In the genomic region with DNA sequence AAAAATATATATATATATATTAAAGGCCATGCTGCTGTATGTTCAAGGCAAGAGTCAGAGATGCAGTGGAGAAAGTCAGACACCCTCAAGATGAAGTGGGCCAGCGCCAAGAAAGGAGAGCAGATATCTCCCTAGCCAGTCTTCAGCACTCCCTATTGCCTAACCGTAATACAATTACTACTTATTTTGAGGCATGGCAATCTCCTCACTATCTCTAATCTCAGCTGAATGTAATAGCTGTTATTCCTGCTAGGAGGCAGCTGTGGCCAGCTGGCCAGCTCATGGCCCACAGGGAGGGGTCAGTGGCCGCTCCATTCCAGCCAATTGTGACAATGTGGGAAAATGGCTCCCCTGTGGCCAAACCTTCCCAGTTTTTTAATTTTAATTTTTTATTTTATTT, we compare ENCODE assay signal across 15 cellular contexts.
"Had no signal": no experiment of that assay in that cellular context is flagged by ENCODE, and none has a peak within 500 bp of the region (broad histone marks: within the 10 kb centered on the region; RNA-seq: fewer than 3 reads in every experiment).

No MANE protein-coding gene starts in this region.

- H3K27ac ChIP-seq: coronary artery, tibial artery had no signal

- H3K9me3 ChIP-seq: tibial artery had no signal

- H3K9me3 Mint-ChIP-seq: activated naive CD8-positive, alpha-beta T cell treated with anti-CD3 and anti-CD28 coated beads for 36 hours; memory B cell had no signal

- H3K4me3 Mint-ChIP-seq: activated naive CD8-positive, alpha-beta T cell treated with anti-CD3 and anti-CD28 coated beads for 36 hours; memory B cell; natural killer cell treated with Interleukin-12 subunit alpha and Interleukin-12 subunit beta and Interleukin-15 and Interleukin-18, amount 100 ng/mL, for 72 hours had no signal

- H3K27ac Mint-ChIP-seq: activated naive CD8-positive, alpha-beta T cell treated with anti-CD3 and anti-CD28 coated beads for 36 hours; memory B cell had no signal

- H3K4me1 Mint-ChIP-seq: activated naive CD8-positive, alpha-beta T cell treated with anti-CD3 and anti-CD28 coated beads for 36 hours had no signal

- H3K4me3 ChIP-seq: coronary artery, tibial artery had no signal

- H3K27me3 Mint-ChIP-seq: activated naive CD8-positive, alpha-beta T cell treated with anti-CD3 and anti-CD28 coated beads for 36 hours; memory B cell; natural killer cell treated with Interleukin-12 subunit alpha and Interleukin-12 subunit beta and Interleukin-15 and Interleukin-18, amount 100 ng/mL, for 72 hours had no signal

- H3K27me3 ChIP-seq: tibial artery had no signal

- ATAC-seq: natural killer cell treated with Interleukin-12 subunit alpha and Interleukin-12 subunit beta and Interleukin-15 and Interleukin-18, amount 100 ng/mL, for 72 hours had no signal

- DNase-seq: activated CD4-positive, alpha-beta T cell treated with anti-CD3 and anti-CD28 coated beads for 1 hour; activated CD4-positive, alpha-beta T cell treated with anti-CD3 and anti-CD28 coated beads, Interleukin-2, amount 50 U/mL, for 48 hours; activated gamma-delta T cell treated with Interleukin-2 at 50 U/mL for 16 hours; activated naive CD8-positive, alpha-beta T cell treated with anti-CD3 and anti-CD28 coated beads for 36 hours; activated T-cell treated with anti-CD3 and anti-CD28 coated beads, Interleukin-2, amount 50 U/mL, for 48 hours; effector CD4-positive, alpha-beta T cell; hypothalamus; nucleus accumbens; SIG-M5; SW 1271; T-helper 9 cell had no signal
